8 cellular contexts compared by ENCODE assay signal in genomic region chr14:23352506-23353432, GRCh38. TPM values are rescaled to one million over a fixed set of nuclear protein-coding genes. Genes with fewer than 3 reads are reported as not detected.
A peak's percentile ranks its signal among the peaks of the same experiment; 100 is the strongest.
DNase-seq lines count a peak whose midpoint lies in the region; ATAC-seq lines count a peak whose summit lies in the region.

TSS of gene SLC22A17 (minus strand) at chr14:23352887.

- peak; percentile 67 for ATAC-seq in esophagus mucosa
- no peak for ATAC-seq in GM19452 (IDR thresholded peaks at IDR 0.05; ENCODE audit: unreplicated experiment)

- DNase-seq in GM04503 (ENCODE audit: low read depth) (peak; percentile 46), NCI-H524 (lab: John Stamatoyannopoulos, UW) (peak; percentile 94 to 96), activated T-cell treated with anti-CD3 and anti-CD28 coated beads for 48 hours (ENCODE audit: low read depth) (peak; percentile 24), midbrain (lab: John Stamatoyannopoulos, UW) (peak; percentile 92), NCI-H187 treated with DMSO at 0.1 percent for 48 hours (lab: John Stamatoyannopoulos, UW) (no peak)
- DNase-seq in stimulated activated CD8-positive, alpha-beta memory T cell treated with anti-CD3 and anti-CD28 coated beads, Interleukin-12 subunit alpha, Interleukin-12 subunit beta, amount 100 ng/mL, for 4 hours (ENCODE audit: low read depth) = peak; percentile 27

RNA-seq across cellular contexts. Expression of gene SLC22A17, which starts in this region (rescaled TPM):
- total RNA-seq in esophagus mucosa = 2.0 TPM
